In genomic region chr2:157336137-157336721, GRCh38 we compare ENCODE assay signal across 1 cellular context.
TF ChIP-seq lines count a peak whose summit lies in the region.

No MANE protein-coding gene starts in this region.

TF ChIP-seq in SK-N-SH treated with all-trans-retinoic acid at 6 μM for 48 hours, 23 proteins besides CTCF, POLR2A, EP300 and RAD21 (continued from another document):
- no peak for TF ChIP-seq POU6F1 (CRISPR knock-in tag; IDR thresholded peaks at IDR 0.05; ENCODE audit: borderline replicate concordance, low read depth)
- no peak for TF ChIP-seq TOX (CRISPR knock-in tag; IDR thresholded peaks at IDR 0.05; ENCODE audit: borderline replicate concordance)
